8 cellular contexts compared by ENCODE assay signal in the genomic region with DNA sequence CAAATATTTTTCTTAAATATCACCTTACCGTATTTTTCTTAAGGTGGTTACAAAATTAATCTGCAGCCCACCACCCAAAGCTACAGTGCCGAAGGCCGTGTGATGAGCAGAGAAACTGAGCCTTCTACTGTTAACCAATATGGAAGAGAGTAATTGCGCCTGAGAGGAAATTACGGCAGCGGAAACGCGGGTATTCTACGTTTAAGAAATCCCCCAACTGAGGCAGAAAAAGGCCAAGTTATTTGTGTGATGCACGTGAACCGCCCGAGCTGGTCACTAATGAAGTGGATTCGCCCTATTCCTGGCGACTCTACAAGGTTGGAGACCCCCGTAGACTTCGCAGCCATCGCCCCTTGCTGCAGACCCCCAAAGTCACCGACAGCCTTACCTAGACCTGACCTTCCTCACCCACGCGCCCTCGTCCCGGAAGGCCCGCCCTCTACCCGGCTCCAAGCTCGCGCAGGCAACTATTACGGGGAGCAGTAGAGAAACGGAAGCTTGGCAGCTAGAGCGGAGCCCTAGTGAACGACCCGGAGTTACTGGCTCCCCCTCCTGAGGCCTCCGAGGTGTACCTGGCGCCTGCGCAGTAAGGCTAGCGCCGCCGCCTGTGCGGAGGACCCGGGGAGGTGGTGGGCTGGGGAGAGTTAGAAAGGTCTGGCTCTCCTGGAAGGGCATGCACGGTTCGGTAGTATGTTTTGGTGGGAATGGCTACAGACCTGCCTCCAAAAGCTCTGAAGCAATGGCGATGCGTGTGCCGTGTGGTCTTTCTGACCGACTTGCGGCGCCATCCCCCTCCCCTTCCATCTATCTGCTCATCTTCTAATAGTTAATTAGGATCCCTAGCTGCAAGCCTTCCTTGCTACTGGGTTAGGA. TPM values are rescaled to one million over a fixed set of nuclear protein-coding genes. Genes with fewer than 3 reads are reported as not detected.
DNase-seq lines count a peak whose midpoint lies in the region; ATAC-seq, FAIRE-seq and TF ChIP-seq lines count a peak whose summit lies in the region.

A gene (minus strand): TSS at position 430 of the 873 bp plus-strand sequence. CDS start 4,319 bp downstream, outside the sequence.

- H4K20me1 ChIP-seq in OCI-LY3 (ENCODE audit: insufficient read depth, low read length) (no peaks in the 10 kb centered on the region), endothelial cell of umbilical vein (replicated peaks; ENCODE audit: control insufficient read depth, extremely low read depth, insufficient read depth, low read length) (no peaks in the 10 kb centered on the region)

- H3K27me3 ChIP-seq in OCI-LY3 (ENCODE audit: low read depth, low read length), result peaks cover 10% of the 10 kb centered on the region; the same call in 1 of the 2 replicates
- peaks cover 2% of the 10 kb centered on the region in 2 experiments for H3K27me3 ChIP-seq in endothelial cell of umbilical vein (ENCODE audit: control insufficient read depth in 2 of 2, insufficient read depth in 2 of 2, low read length in 2 of 2)

- intact Hi-C loops in endothelial cell of umbilical vein (cut with micrococcal nuclease), result loop anchor here (1.0 to 10.0 kb wide), 11 partner anchors 90 to 773 kb away; a partner anchor contains a TSS

- H3K9ac ChIP-seq in OCI-LY3 (ENCODE audit: low read length), result peak within 1 kb of the TSS; percentile 89
- H3K9ac ChIP-seq in endothelial cell of umbilical vein (replicated peaks; ENCODE audit: extremely low read depth, insufficient read depth, low read length), result peak within 1 kb of the TSS; percentile 96

- no peaks in the 10 kb centered on the region for H3K9me1 ChIP-seq in endothelial cell of umbilical vein (replicated peaks; ENCODE audit: control insufficient read depth, extremely low read depth, insufficient read depth, low read length)

- H3K27ac ChIP-seq in OCI-LY3 (ENCODE audit: low read length) (peak within 1 kb of the TSS; percentile 72), endothelial cell of umbilical vein (ENCODE audit: insufficient read depth, low read depth, low read length) (peak within 1 kb of the TSS; percentile 92)

- dilution Hi-C loops in endothelial cell of umbilical vein (cut with MboI; ENCODE audit: extremely low pct_ligation_motif_present, low sequenced_read_pairs), result no loop called here

- H3K9me3 ChIP-seq in OCI-LY3 (ENCODE audit: insufficient read depth, low read length) (peaks cover 4% of the 10 kb centered on the region; the same call in 1 of the 2 replicates), endothelial cell of umbilical vein (replicated peaks; ENCODE audit: control insufficient read depth, insufficient read depth, low read length) (no peaks in the 10 kb centered on the region)

- FAIRE-seq in endothelial cell of umbilical vein (lab: Jason Lieb, UNC), result peak; percentile 90

- H3K4me3 ChIP-seq in OCI-LY3 (ENCODE audit: low read length) (peak within 1 kb of the TSS; percentile 89), endothelial cell of umbilical vein (replicated peaks in 1 of 3; ENCODE audit: insufficient read depth in 1 of 3, low read depth in 1 of 3, low read length in 3 of 3) (peak within 1 kb of the TSS; percentile 47 to 97 (median 67))

- TSS peak; percentile 81 for BruUV-seq in endothelial cell of umbilical vein (replicated peaks; lab: Mats Ljungman, UMichigan)

- DNase-seq in DMS114 treated with DMSO at 0.1 percent for 48 hours (lab: John Stamatoyannopoulos, UW; ENCODE audit: unreplicated experiment) (peak; percentile 94), HuH-7.5 (ENCODE audit: low spot score) (peak; percentile 79), endothelial cell of umbilical vein (ENCODE audit: low read depth, low spot score) (peak; percentile 96), midbrain (lab: John Stamatoyannopoulos, UW) (peak; percentile 97)
- DNase-seq in activated CD8-positive, alpha-beta memory T cell treated with anti-CD3 and anti-CD28 coated beads, Interleukin-2, amount 50 U/mL, for 48 hours, result peak; percentile 94
- DNase-seq in stimulated activated CD8-positive, alpha-beta memory T cell treated with anti-CD3 and anti-CD28 coated beads, Interleukin-2, amount 100 ng/mL, for 1 hour (ENCODE audit: low read depth in 2 of 2), result peak; percentile 84 to 91

- POLR2A ChIA-PET in endothelial cell of umbilical vein (lab: Charles Lee), result no interaction called here

- H2AFZ ChIP-seq in OCI-LY3 (ENCODE audit: low read depth, low read length) (peak within 1 kb of the TSS; percentile 98), endothelial cell of umbilical vein (ENCODE audit: low read depth, low read length) (peak within 1 kb of the TSS; percentile 99)

- TF ChIP-seq CTCF in OCI-LY3 (IDR thresholded peaks at IDR 0.05; ENCODE audit: low read depth, low read length) (peak; percentile 71), endothelial cell of umbilical vein (IDR thresholded peaks at IDR 0.05; ENCODE audit: extremely low read depth in 1 of 2, insufficient read depth in 1 of 2, low read depth in 1 of 2, low read length in 2 of 2) (peak; percentile 67 to 72)

- H3K79me2 ChIP-seq in OCI-LY3 (ENCODE audit: low read length), result peaks cover 16% of the 10 kb centered on the region
- H3K79me2 ChIP-seq in endothelial cell of umbilical vein (ENCODE audit: control insufficient read depth, insufficient read depth, low read length), result no peaks in the 10 kb centered on the region

- peak within 1 kb of the TSS; percentile 92 for H3K4me2 ChIP-seq in OCI-LY3 (ENCODE audit: low read length)
- peak within 1 kb of the TSS; percentile 99 for H3K4me2 ChIP-seq in endothelial cell of umbilical vein (ENCODE audit: insufficient read depth, low read length)

- ATAC-seq in GM21526 (IDR thresholded peaks at IDR 0.05; ENCODE audit: low FRiP score, unreplicated experiment), result peak; percentile 99

- H3K36me3 ChIP-seq in OCI-LY3 (replicated peaks; ENCODE audit: low read depth, low read length) (peaks cover 3% of the 10 kb centered on the region), endothelial cell of umbilical vein (ENCODE audit: control insufficient read depth in 2 of 2, extremely low read depth in 1 of 2, insufficient read depth in 2 of 2, low read length in 2 of 2) (no peaks in the 10 kb centered on the region)

- CTCF ChIA-PET in endothelial cell of umbilical vein (lab: Charles Lee), result interaction anchor here (0.9 to 4.4 kb wide), 11 partner anchors 10 to 723 kb away, joined by 3 to 31 read pairs (median 7); a partner anchor contains a TSS

- TF ChIP-seq POLR2A in endothelial cell of umbilical vein (IDR thresholded peaks at IDR 0.05; ENCODE audit: low read depth, low read length), result peak; percentile 81

- H3K4me1 ChIP-seq in OCI-LY3 (ENCODE audit: low read length), result peaks cover 14% of the 10 kb centered on the region
- peaks cover 6% of the 10 kb centered on the region for H3K4me1 ChIP-seq in endothelial cell of umbilical vein (ENCODE audit: control insufficient read depth, extremely low read depth, insufficient read depth, low read length)

TF ChIP-seq in endothelial cell of umbilical vein, 7 proteins besides CTCF, POLR2A, EP300 and RAD21:
- TF ChIP-seq GATA2 (IDR thresholded peaks at IDR 0.05; ENCODE audit: insufficient read depth, insufficient read length, low read depth, low read length) (no peak), POLR2AphosphoS5 (IDR thresholded peaks at IDR 0.05; ENCODE audit: insufficient read depth, low read depth, low read length) (peak; percentile 88), JUN (IDR thresholded peaks at IDR 0.05; ENCODE audit: borderline replicate concordance, insufficient read depth, insufficient read length, low read depth) (no peak), MYC (IDR thresholded peaks at IDR 0.05; ENCODE audit: low read depth, low read length) (peak; percentile 19), FOS (IDR thresholded peaks at IDR 0.05; ENCODE audit: borderline replicate concordance, insufficient read depth, low read length) (no peak), EZH2 (IDR thresholded peaks at IDR 0.05; ENCODE audit: borderline replicate concordance, low read depth, low read length, severe bottlenecking) (no peak)
- TF ChIP-seq, protein P1, sequence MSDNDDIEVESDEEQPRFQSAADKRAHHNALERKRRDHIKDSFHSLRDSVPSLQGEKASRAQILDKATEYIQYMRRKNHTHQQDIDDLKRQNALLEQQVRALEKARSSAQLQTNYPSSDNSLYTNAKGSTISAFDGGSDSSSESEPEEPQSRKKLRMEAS (IDR thresholded peaks at IDR 0.05; ENCODE audit: insufficient read depth, insufficient read length), result no peak

RNA-seq across cellular contexts. Expression of the gene that starts here (rescaled TPM):
- total RNA-seq in endothelial cell of umbilical vein, result 34.1 and 37.4 TPM in 2 replicates
- polyA plus RNA-seq in endothelial cell of umbilical vein, result 10.9 and 13.5 TPM in 2 replicates
- 24.9 and 25.2 TPM in 2 replicates for polyA plus RNA-seq in endothelial cell of umbilical vein (2011; cell fraction: cytosol; rRNA removed)
- polyA plus RNA-seq in endothelial cell of umbilical vein (2011; cell fraction: nucleus; rRNA removed), result 7.8 and 9.8 TPM in 2 replicates
- 56.7 and 64.9 TPM in 2 replicates for polyA plus RNA-seq in endothelial cell of umbilical vein (2012)
- polyA minus RNA-seq in endothelial cell of umbilical vein, result 10.7 and 11.4 TPM in 2 replicates
- 9.6 TPM for polyA minus RNA-seq in endothelial cell of umbilical vein (2011; cell fraction: cytosol; rRNA and poly(A)+ RNA removed)
- 3.4 and 5.0 TPM in 2 replicates for polyA minus RNA-seq in endothelial cell of umbilical vein (2011; cell fraction: nucleus; rRNA and poly(A)+ RNA removed)

Comparison
In these comparisons a context has a peak if more than half of its experiments do, and no peak if none do; other contexts are left out.
1. Peak in every context shown above with its lines: DNase-seq, ATAC-seq, H3K4me3 ChIP-seq and H3K27ac ChIP-seq.